14 cellular contexts compared by ENCODE assay signal in genomic region chr4:102560115-102560514, GRCh38. TPM values are rescaled to one million over a fixed set of nuclear protein-coding genes. Genes with fewer than 3 reads are reported as not detected.
DNase-seq lines count a peak whose midpoint lies in the region; ATAC-seq and TF ChIP-seq lines count a peak whose summit lies in the region.
"Had no signal": no experiment of that assay in that cellular context is flagged by ENCODE, and none has a peak within 500 bp of the region (broad histone marks: within the 10 kb centered on the region; RNA-seq: fewer than 3 reads in every experiment).

No MANE protein-coding gene starts in this region.

- no peaks in the 10 kb centered on the region for H3K9me3 ChIP-seq in hepatocyte (ENCODE audit: low read depth)

- peak overlapping the region; percentile 36 for H3K27ac ChIP-seq in hepatocyte
- H3K27ac ChIP-seq: cardiac muscle cell, epithelial cell of prostate had no signal

- H3K4me3 ChIP-seq in hepatocyte, result no peak overlapping the region
- H3K4me3 ChIP-seq: cardiac muscle cell had no signal

- no peaks in the 10 kb centered on the region for H3K36me3 ChIP-seq in hepatocyte (replicated peaks; ENCODE audit: insufficient read depth, low read depth)
- H3K36me3 ChIP-seq: cardiac muscle cell had no signal

- no peaks in the 10 kb centered on the region for H3K9me3 Mint-ChIP-seq in activated T-cell treated with anti-CD3 and anti-CD28 coated beads, Interleukin-2, amount 50 U/mL, for 72 hours
- H3K9me3 Mint-ChIP-seq in activated CD8-positive, alpha-beta T cell treated with anti-CD3 and anti-CD28 coated beads, Interleukin-2, amount 10 ng/mL, durations not matched to agents 7 days and 5 days (ENCODE audit: insufficient read depth), result no peaks in the 10 kb centered on the region
- no peaks in the 10 kb centered on the region for H3K9me3 Mint-ChIP-seq in stimulated activated naive CD8-positive, alpha-beta T cell treated with anti-CD3 and anti-CD28 coated beads, Interleukin-15, amount 100 ng/mL, for 72 hours

- peaks cover 6 to 17% of the 10 kb centered on the region in 2 donors for H3K36me3 Mint-ChIP-seq in activated T-cell treated with anti-CD3 and anti-CD28 coated beads, Interleukin-2, amount 50 U/mL, for 72 hours (ENCODE audit: insufficient read depth in 2 of 2)
- peaks cover 52% of the 10 kb centered on the region for H3K36me3 Mint-ChIP-seq in activated CD8-positive, alpha-beta T cell treated with anti-CD3 and anti-CD28 coated beads, Interleukin-2, amount 10 ng/mL, durations not matched to agents 7 days and 5 days (ENCODE audit: low read depth)

- no peaks in the 10 kb centered on the region for H3K9me2 ChIP-seq in hepatocyte (replicated peaks; ENCODE audit: insufficient read depth)

- H3K4me3 Mint-ChIP-seq in activated T-cell treated with anti-CD3 and anti-CD28 coated beads, Interleukin-2, amount 50 U/mL, for 72 hours, result peak overlapping the region; percentile 54 to 89
- peak overlapping the region; percentile 65 for H3K4me3 Mint-ChIP-seq in activated CD8-positive, alpha-beta T cell treated with anti-CD3 and anti-CD28 coated beads, Interleukin-2, amount 10 ng/mL, durations not matched to agents 7 days and 5 days
- H3K4me3 Mint-ChIP-seq in stimulated activated naive CD8-positive, alpha-beta T cell treated with anti-CD3 and anti-CD28 coated beads, Interleukin-15, amount 100 ng/mL, for 72 hours, result peak overlapping the region; percentile 73 to 79

- WGBS in hepatocyte (ENCODE audit: low lambda C conversion rate, missing lambda C conversion rate), result 74% methylated on average over 5 of the region's 5 CpGs

- H3K27ac Mint-ChIP-seq in activated T-cell treated with anti-CD3 and anti-CD28 coated beads, Interleukin-2, amount 50 U/mL, for 72 hours, result peak overlapping the region; percentile 95
- H3K27ac Mint-ChIP-seq in activated CD8-positive, alpha-beta T cell treated with anti-CD3 and anti-CD28 coated beads, Interleukin-2, amount 10 ng/mL, durations not matched to agents 7 days and 5 days, result peak overlapping the region; percentile 73
- peak overlapping the region; percentile 94 to 95 for H3K27ac Mint-ChIP-seq in stimulated activated naive CD8-positive, alpha-beta T cell treated with anti-CD3 and anti-CD28 coated beads, Interleukin-15, amount 100 ng/mL, for 72 hours

- CTCF ChIA-PET in activated CD8-positive, alpha-beta T cell treated with anti-CD3 and anti-CD28 coated beads, Interleukin-2, amount 10 ng/mL, durations not matched to agents 7 days and 5 days (lab: Charles Lee), result interaction anchor here (1.4 to 1.9 kb wide), 4 partner anchors 16 to 27 kb away, joined by 3 to 5 read pairs (median 3); no protein-coding TSS in a partner anchor

- no peaks in the 10 kb centered on the region for H3K27me3 ChIP-seq in hepatocyte
- H3K27me3 ChIP-seq: cardiac muscle cell had no signal

- H2AFZ ChIP-seq in hepatocyte, result no peak overlapping the region

- H4K20me1 ChIP-seq in hepatocyte (ENCODE audit: insufficient read depth, poor library complexity, severe bottlenecking), result no peaks in the 10 kb centered on the region

- H3K79me2 ChIP-seq in hepatocyte, result peaks cover 2% of the 10 kb centered on the region

- no peaks in the 10 kb centered on the region for H3K27me3 Mint-ChIP-seq in activated T-cell treated with anti-CD3 and anti-CD28 coated beads, Interleukin-2, amount 50 U/mL, for 72 hours (ENCODE audit: low read depth)
- no peaks in the 10 kb centered on the region for H3K27me3 Mint-ChIP-seq in activated CD8-positive, alpha-beta T cell treated with anti-CD3 and anti-CD28 coated beads, Interleukin-2, amount 10 ng/mL, durations not matched to agents 7 days and 5 days (ENCODE audit: low read depth)
- H3K27me3 Mint-ChIP-seq in stimulated activated naive CD8-positive, alpha-beta T cell treated with anti-CD3 and anti-CD28 coated beads, Interleukin-15, amount 100 ng/mL, for 72 hours, result no peaks in the 10 kb centered on the region

- H3K4me1 Mint-ChIP-seq in activated T-cell treated with anti-CD3 and anti-CD28 coated beads, Interleukin-2, amount 50 U/mL, for 72 hours (ENCODE audit: low read depth), result no peaks in the 10 kb centered on the region
- H3K4me1 Mint-ChIP-seq in activated CD8-positive, alpha-beta T cell treated with anti-CD3 and anti-CD28 coated beads, Interleukin-2, amount 10 ng/mL, durations not matched to agents 7 days and 5 days (ENCODE audit: low read depth), result peaks cover 53% of the 10 kb centered on the region
- peaks cover 15% of the 10 kb centered on the region for H3K4me1 Mint-ChIP-seq in stimulated activated naive CD8-positive, alpha-beta T cell treated with anti-CD3 and anti-CD28 coated beads, Interleukin-15, amount 100 ng/mL, for 72 hours

- peak overlapping the region; percentile 16 for H3K4me2 ChIP-seq in hepatocyte

- TF ChIP-seq CTCF in hepatocyte (IDR thresholded peaks at IDR 0.05; ENCODE audit: poor library complexity), result no peak

- ATAC-seq in activated T-cell treated with anti-CD3 and anti-CD28 coated beads, Interleukin-2, amount 50 U/mL, for 72 hours (replicated peaks in 1 of 2), result peak; percentile 32 to 38
- ATAC-seq in activated CD8-positive, alpha-beta T cell treated with anti-CD3 and anti-CD28 coated beads, Interleukin-2, amount 10 ng/mL, durations not matched to agents 7 days and 5 days, result peak; percentile 46
- ATAC-seq in stimulated activated naive CD8-positive, alpha-beta T cell treated with anti-CD3 and anti-CD28 coated beads, Interleukin-15, amount 100 ng/mL, for 72 hours, result peak; percentile 20

- no peaks in the 10 kb centered on the region for H3K4me1 ChIP-seq in hepatocyte (ENCODE audit: insufficient read depth)

- DNase-seq in activated T-cell treated with anti-CD3 and anti-CD28 coated beads, Interleukin-2, amount 50 U/mL, for 72 hours, result no peak
- DNase-seq in activated T-cell treated with anti-CD3 and anti-CD28 coated beads, Interleukin-2, amount 50 U/mL, for 1 hour, result no peak
- DNase-seq in activated CD8-positive, alpha-beta T cell treated with anti-CD3 and anti-CD28 coated beads, Interleukin-2, amount 10 ng/mL, durations not matched to agents 7 days and 5 days, result no peak
- DNase-seq in hepatocyte (ENCODE audit: low spot score), result no peak
- no peak for DNase-seq in stimulated activated naive CD8-positive, alpha-beta T cell treated with anti-CD3 and anti-CD28 coated beads, Interleukin-15, amount 100 ng/mL, for 72 hours
- no peak for DNase-seq in DMS114 treated with DMSO at 0.1 percent for 48 hours (lab: John Stamatoyannopoulos, UW; ENCODE audit: unreplicated experiment)
- DNase-seq in DMS153 (lab: John Stamatoyannopoulos, UW), result no peak
- DNase-seq in SK-N-DZ (ENCODE audit: low spot score), result no peak
- DNase-seq: Kasumi-1, mammary epithelial cell, NCI-H2081, SHP77 had no signal

- POLR2A ChIA-PET in activated CD8-positive, alpha-beta T cell treated with anti-CD3 and anti-CD28 coated beads, Interleukin-2, amount 10 ng/mL, durations not matched to agents 7 days and 5 days (lab: Charles Lee), result interaction anchor here (0.6 to 1.5 kb wide), 3 partner anchors 18 to 60 kb away, joined by 3 to 4 read pairs (median 3); no protein-coding TSS in a partner anchor

RNA-seq across cellular contexts. Expression of gene NFKB1, which starts 59.0 kb away (rescaled TPM):
- total RNA-seq in activated T-cell treated with anti-CD3 and anti-CD28 coated beads, Interleukin-2, amount 50 U/mL, for 72 hours, result 100 to 1,000 TPM; 151 to 167 TPM
- 100 to 1,000 TPM; 150 to 162 TPM for total RNA-seq in activated CD8-positive, alpha-beta T cell treated with anti-CD3 and anti-CD28 coated beads, Interleukin-2, amount 10 ng/mL, durations not matched to agents 7 days and 5 days
- 21.9 and 22.8 TPM in 2 replicates for total RNA-seq in hepatocyte
- polyA plus RNA-seq in hepatocyte, result 21.1 and 21.5 TPM in 2 replicates
- polyA plus RNA-seq in SK-N-DZ (2014; cell fraction: cytosol; rRNA removed), result 6.2 and 7.3 TPM in 2 replicates
- 3.3 and 6.6 TPM in 2 replicates for polyA plus RNA-seq in SK-N-DZ (2014; cell fraction: nucleus; rRNA removed)
